ENCODE assay signal across 10 cellular contexts in genomic region chr22:19597399-19597735, GRCh38.
DNase-seq lines count a peak whose midpoint lies in the region; ATAC-seq, FAIRE-seq and TF ChIP-seq lines count a peak whose summit lies in the region.
"Had no signal": no experiment of that assay in that cellular context is flagged by ENCODE, and none has a peak within 500 bp of the region (broad histone marks: within the 10 kb centered on the region; RNA-seq: fewer than 3 reads in every experiment).

No MANE protein-coding gene starts in this region.

- peaks cover 31% of the 10 kb centered on the region for H3K4me1 Mint-ChIP-seq in activated CD8-positive, alpha-beta T cell treated with anti-CD3 and anti-CD28 coated beads for 36 hours (ENCODE audit: low read depth)

- TF ChIP-seq CTCF in activated CD8-positive, alpha-beta T cell treated with anti-CD3 and anti-CD28 coated beads for 36 hours (IDR thresholded peaks at IDR 0.05) = no peak
- TF ChIP-seq CTCF in upper lobe of right lung (IDR thresholded peaks at IDR 0.05) (no peak), pancreas (IDR thresholded peaks at IDR 0.05) (no peak)

- POLR2A ChIA-PET in activated CD8-positive, alpha-beta T cell treated with anti-CD3 and anti-CD28 coated beads for 36 hours (lab: Charles Lee) = no interaction called here

- H3K4me3 Mint-ChIP-seq in activated CD8-positive, alpha-beta T cell treated with anti-CD3 and anti-CD28 coated beads for 36 hours = peak overlapping the region; percentile 16

- in situ Hi-C loops in HAP-1 (cut with MboI; ENCODE audit: low sequenced_read_pairs) = no loop called here

- intact Hi-C loops in activated CD8-positive, alpha-beta T cell treated with anti-CD3 and anti-CD28 coated beads for 36 hours (cut with micrococcal nuclease) = no loop called here
- intact Hi-C loops in upper lobe of right lung (cut with DNase I) (no loop called here), pancreas (cut with DNase I) (no loop called here)

- CTCF ChIA-PET in activated CD8-positive, alpha-beta T cell treated with anti-CD3 and anti-CD28 coated beads for 36 hours (lab: Charles Lee) = interaction anchor here (1.0 to 2.0 kb wide), 2 partner anchors 33 to 47 kb away, joined by 3 to 9 read pairs; no protein-coding TSS in a partner anchor

- peaks cover 16% of the 10 kb centered on the region for H3K4me1 ChIP-seq in upper lobe of right lung
- H3K4me1 ChIP-seq in pancreas = no peaks in the 10 kb centered on the region
- H3K4me1 ChIP-seq in HAP-1 = no peaks in the 10 kb centered on the region

- H3K4me3 ChIP-seq in upper lobe of right lung (no peak overlapping the region), pancreas (no peak overlapping the region), HAP-1 (no peak overlapping the region)
- H3K4me3 ChIP-seq: right atrium auricular region had no signal

- H3K27ac ChIP-seq in upper lobe of right lung = peak overlapping the region; percentile 66
- no peak overlapping the region for H3K27ac ChIP-seq in pancreas
- H3K27ac ChIP-seq: right atrium auricular region had no signal

- peak overlapping the region; percentile 83 for H3K27ac Mint-ChIP-seq in activated CD8-positive, alpha-beta T cell treated with anti-CD3 and anti-CD28 coated beads for 36 hours

- H3K9me3 ChIP-seq in upper lobe of right lung = no peaks in the 10 kb centered on the region
- no peaks in the 10 kb centered on the region for H3K9me3 ChIP-seq in pancreas
- no peaks in the 10 kb centered on the region for H3K9me3 ChIP-seq in HAP-1
- H3K9me3 ChIP-seq: right atrium auricular region had no signal

- H3K9me3 Mint-ChIP-seq in activated CD8-positive, alpha-beta T cell treated with anti-CD3 and anti-CD28 coated beads for 36 hours = no peaks in the 10 kb centered on the region

- ATAC-seq in activated CD8-positive, alpha-beta T cell treated with anti-CD3 and anti-CD28 coated beads for 36 hours = peak; percentile 90
- ATAC-seq in esophagus mucosa (peak; percentile 24), upper lobe of right lung (peak; percentile 44), pancreas (no peak)

- no peaks in the 10 kb centered on the region for H3K27me3 ChIP-seq in upper lobe of right lung
- H3K27me3 ChIP-seq in pancreas = no peaks in the 10 kb centered on the region
- H3K27me3 ChIP-seq in HAP-1 (ENCODE audit: low read depth) = no peaks in the 10 kb centered on the region
- H3K27me3 ChIP-seq: right atrium auricular region had no signal

- no peaks in the 10 kb centered on the region for H3K36me3 ChIP-seq in upper lobe of right lung
- no peaks in the 10 kb centered on the region for H3K36me3 ChIP-seq in pancreas
- H3K36me3 ChIP-seq in HAP-1 (replicated peaks) = no peaks in the 10 kb centered on the region
- H3K36me3 ChIP-seq: right atrium auricular region had no signal

- H3K27me3 Mint-ChIP-seq in activated CD8-positive, alpha-beta T cell treated with anti-CD3 and anti-CD28 coated beads for 36 hours = no peaks in the 10 kb centered on the region

- 63 to 65% methylated on average over 7 of the region's 7 CpGs for WGBS in pancreas, 2 donors

- peak; percentile 24 for DNase-seq in stimulated activated CD4-positive, alpha-beta T cell treated with anti-CD3 and anti-CD28 coated beads, Interleukin-4, amount 100 ng/mL, for 24 hours
- DNase-seq in stimulated activated CD4-positive, alpha-beta T cell treated with anti-CD3 and anti-CD28 coated beads, Interleukin-2, amount 100 ng/mL, for 24 hours = no peak
- DNase-seq in activated CD8-positive, alpha-beta T cell treated with anti-CD3 and anti-CD28 coated beads for 36 hours = peak; percentile 55
- no peak for DNase-seq in upper lobe of right lung
- DNase-seq in pancreas = no peak
- DNase-seq in HAP-1 (ENCODE audit: low spot score in 2 of 2) = no peak
- no peak for DNase-seq in NCI-H1417 treated with DMSO at 0.1 percent for 48 hours (lab: John Stamatoyannopoulos, UW)
- DNase-seq: cerebellar nuclear complex had no signal

- no peak for FAIRE-seq in pancreas (lab: Jason Lieb, UNC)

- no peaks in the 10 kb centered on the region for H3K36me3 Mint-ChIP-seq in activated CD8-positive, alpha-beta T cell treated with anti-CD3 and anti-CD28 coated beads for 36 hours (ENCODE audit: low read depth)

Comparison
In these comparisons a context has a peak if more than half of its experiments do, and no peak if none do; other contexts are left out.
1. DNase-seq: peak in stimulated activated CD4-positive, alpha-beta T cell treated with anti-CD3 and anti-CD28 coated beads, Interleukin-4, amount 100 ng/mL, for 24 hours (single experiment) and activated CD8-positive, alpha-beta T cell treated with anti-CD3 and anti-CD28 coated beads for 36 hours (single experiment); none in stimulated activated CD4-positive, alpha-beta T cell treated with anti-CD3 and anti-CD28 coated beads, Interleukin-2, amount 100 ng/mL, for 24 hours (0 of 2), upper lobe of right lung (single experiment), pancreas (0 of 6), HAP-1 (0 of 2) and NCI-H1417 treated with DMSO at 0.1 percent for 48 hours (single experiment).
2. ATAC-seq: peak in activated CD8-positive, alpha-beta T cell treated with anti-CD3 and anti-CD28 coated beads for 36 hours (single experiment), esophagus mucosa (single experiment) and upper lobe of right lung (single experiment); none in pancreas (0 of 4).